In the genomic region with DNA sequence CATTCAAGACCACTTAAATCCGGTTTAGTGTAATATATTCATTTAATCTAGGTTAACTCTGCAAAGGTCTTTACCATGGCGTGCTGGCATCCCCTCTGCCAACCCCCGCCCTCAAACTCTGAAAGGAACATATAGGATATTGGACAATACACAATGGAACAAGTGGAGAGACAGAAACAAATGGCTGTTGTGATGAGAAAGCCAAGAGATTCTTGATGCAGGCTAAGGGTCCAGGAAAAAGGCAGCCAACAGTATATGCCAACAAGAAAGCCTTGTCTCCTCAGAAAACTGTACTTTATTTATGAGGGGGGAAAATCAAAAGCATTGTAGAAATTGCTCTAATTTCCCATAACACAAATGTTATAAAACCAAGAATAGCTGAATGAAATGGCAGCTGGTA, we compare ENCODE assay signal across 30 cellular contexts.
"Had no signal": no experiment of that assay in that cellular context is flagged by ENCODE, and none has a peak within 500 bp of the region (broad histone marks: within the 10 kb centered on the region; RNA-seq: fewer than 3 reads in every experiment).

No MANE protein-coding gene starts in this region.

- H3K36me3 ChIP-seq: left lung, lower lobe of right lung, neutrophil, right atrium auricular region, right lobe of liver, stomach, thyroid gland, transverse colon, upper lobe of left lung, vagina had no signal

- H3K4me1 ChIP-seq: left lung, lower lobe of right lung, parathyroid adenoma, right atrium auricular region, right lobe of liver, stomach, testis, thyroid gland, transverse colon, upper lobe of left lung, vagina had no signal

- H3K36me3 Mint-ChIP-seq: naive thymus-derived CD4-positive, alpha-beta T cell; natural killer cell treated with Interleukin-12 subunit alpha and Interleukin-12 subunit beta and Interleukin-15 and Interleukin-18, amount 100 ng/mL, for 72 hours; stimulated activated naive B cell treated with anti-CD40 and anti-IgM and Interleukin-4, amounts not matched to agents 10 μg/mL and 1 μg/mL and 100 μg/mL, for 72 hours had no signal

- H3K9me3 Mint-ChIP-seq: stimulated activated naive B cell treated with anti-CD40 and anti-IgM and Interleukin-4, amounts not matched to agents 10 μg/mL and 1 μg/mL and 100 μg/mL, for 72 hours had no signal

- H3K4me3 Mint-ChIP-seq: naive thymus-derived CD4-positive, alpha-beta T cell; natural killer cell treated with Interleukin-12 subunit alpha and Interleukin-12 subunit beta and Interleukin-15 and Interleukin-18, amount 100 ng/mL, for 72 hours; stimulated activated naive B cell treated with anti-CD40 and anti-IgM and Interleukin-4, amounts not matched to agents 10 μg/mL and 1 μg/mL and 100 μg/mL, for 72 hours had no signal

- H3K9me3 ChIP-seq: left lung, lower lobe of right lung, mucosa of descending colon, neutrophil, right atrium auricular region, right lobe of liver, stomach, testis, thyroid gland, transverse colon, upper lobe of left lung, vagina had no signal

- DNase-seq: hippocampal formation; kidney; left colon; left lung; lower lobe of right lung; mammary epithelial cell; mesendoderm; midbrain; mucosa of descending colon; naive thymus-derived CD4-positive, alpha-beta T cell; occipital lobe; right lobe of liver; stimulated activated CD4-positive, alpha-beta T cell treated with anti-CD3 and anti-CD28 coated beads, Interleukin-12 subunit alpha, Interleukin-12 subunit beta, amount 100 ng/mL, for 4 hours; stimulated activated CD4-positive, alpha-beta T cell treated with anti-CD3 and anti-CD28 coated beads, Interleukin-15, amount 100 ng/mL, for 24 hours; stimulated activated CD4-positive, alpha-beta T cell treated with anti-CD3 and anti-CD28 coated beads, Interleukin-2, amount 100 ng/mL, for 24 hours; stimulated activated CD4-positive, alpha-beta T cell treated with anti-CD3 and anti-CD28 coated beads, Interleukin-4, amount 100 ng/mL, for 1 hour; stimulated activated naive B cell treated with anti-CD40 and anti-IgM and Interleukin-4, amounts not matched to agents 10 μg/mL and 1 μg/mL and 100 μg/mL, for 72 hours; stimulated activated naive CD8-positive, alpha-beta T cell treated with anti-CD3 and anti-CD28 coated beads, Interleukin-15, Interleukin-2, amounts not matched to agents 100 U/mL and 50 U/mL, for 24 hours; stomach; thyroid gland; transverse colon; upper lobe of left lung had no signal

- H3K27ac ChIP-seq: left lung, lower lobe of right lung, neutrophil, parathyroid adenoma, right atrium auricular region, right lobe of liver, skin epidermis, stomach, testis, thyroid gland, transverse colon, upper lobe of left lung, vagina had no signal

- H3K4me1 Mint-ChIP-seq: stimulated activated naive B cell treated with anti-CD40 and anti-IgM and Interleukin-4, amounts not matched to agents 10 μg/mL and 1 μg/mL and 100 μg/mL, for 72 hours had no signal

- H3K27me3 ChIP-seq: left lung, neutrophil, right atrium auricular region, right lobe of liver, stomach, testis, thyroid gland, transverse colon, upper lobe of left lung, vagina had no signal

- ATAC-seq: left colon; left lung; lower lobe of right lung; mucosa of descending colon; naive thymus-derived CD4-positive, alpha-beta T cell; natural killer cell treated with Interleukin-12 subunit alpha and Interleukin-12 subunit beta and Interleukin-15 and Interleukin-18, amount 100 ng/mL, for 72 hours; right lobe of liver; stimulated activated naive B cell treated with anti-CD40 and anti-IgM and Interleukin-4, amounts not matched to agents 10 μg/mL and 1 μg/mL and 100 μg/mL, for 72 hours; stimulated activated naive CD8-positive, alpha-beta T cell treated with anti-CD3 and anti-CD28 coated beads, Interleukin-15, Interleukin-2, amounts not matched to agents 100 U/mL and 50 U/mL, for 24 hours had no signal

- H3K27ac Mint-ChIP-seq: naive thymus-derived CD4-positive, alpha-beta T cell; natural killer cell treated with Interleukin-12 subunit alpha and Interleukin-12 subunit beta and Interleukin-15 and Interleukin-18, amount 100 ng/mL, for 72 hours; progenitor cell of endocrine pancreas; stimulated activated naive B cell treated with anti-CD40 and anti-IgM and Interleukin-4, amounts not matched to agents 10 μg/mL and 1 μg/mL and 100 μg/mL, for 72 hours had no signal

- H3K27me3 Mint-ChIP-seq: progenitor cell of endocrine pancreas; stimulated activated naive B cell treated with anti-CD40 and anti-IgM and Interleukin-4, amounts not matched to agents 10 μg/mL and 1 μg/mL and 100 μg/mL, for 72 hours had no signal

- H3K4me3 ChIP-seq: left lung, lower lobe of right lung, mucosa of descending colon, right atrium auricular region, right lobe of liver, skin epidermis, stomach, testis, thyroid gland, transverse colon, upper lobe of left lung, vagina had no signal
